ENCODE assay signal across 10 cellular contexts in genomic region chr4:1233641-1234277, GRCh38. TPM values are rescaled to one million over a fixed set of nuclear protein-coding genes. Genes with fewer than 3 reads are reported as not detected.
DNase-seq lines count a peak whose midpoint lies in the region; ATAC-seq and TF ChIP-seq lines count a peak whose summit lies in the region.
"Had no signal": no experiment of that assay in that cellular context is flagged by ENCODE, and none has a peak within 500 bp of the region (broad histone marks: within the 10 kb centered on the region; RNA-seq: fewer than 3 reads in every experiment).

No MANE protein-coding gene starts in this region.

- H3K27ac ChIP-seq in Panc1 (ENCODE audit: low read length), result no peak overlapping the region
- peak overlapping the region; percentile 83 for H3K27ac ChIP-seq in ectodermal cell (ENCODE audit: insufficient read depth, low read depth, low read length, poor library complexity, severe bottlenecking)
- H3K27ac ChIP-seq in liver (ENCODE audit: low read depth in 1 of 2, low read length in 2 of 2), result peak overlapping the region; percentile 25 to 40
- peak overlapping the region in 1 of 2 donors; percentile 57 for H3K27ac ChIP-seq in testis

- in situ Hi-C loops in Panc1 (cut with HindIII; ENCODE audit: low pct_unique_long_range_greater_than_20kb, low sequenced_read_pairs), result no loop called here

- H3K4me3 ChIP-seq in Panc1 (ENCODE audit: low read depth in 2 of 2, low read length in 2 of 2), result no peak overlapping the region
- no peak overlapping the region for H3K4me3 ChIP-seq in ectodermal cell (ENCODE audit: insufficient read depth, low read depth, low read length)
- no peak overlapping the region for H3K4me3 ChIP-seq in liver (ENCODE audit: low read depth in 1 of 3, low read length in 3 of 3)
- no peak overlapping the region for H3K4me3 ChIP-seq in testis
- H3K4me3 ChIP-seq: HAP-1 had no signal

- H3K9ac ChIP-seq in liver (ENCODE audit: low read depth in 1 of 2, low read length in 2 of 2), result no peak overlapping the region

- TF ChIP-seq RAD21 in liver (IDR thresholded peaks at IDR 0.05), result peak in 1 of 2 donors; percentile 65

- TF ChIP-seq CTCF in Panc1 (IDR thresholded peaks at IDR 0.05), result no peak
- TF ChIP-seq CTCF in liver (IDR thresholded peaks at IDR 0.05; ENCODE audit: low read depth, low read length, missing input control), result no peak
- peak; percentile 33 to 59 (median 48) for TF ChIP-seq CTCF in testis (IDR thresholded peaks at IDR 0.05)

- H3K27me3 ChIP-seq in Panc1 (ENCODE audit: control insufficient read depth, insufficient read depth, low read length), result no peaks in the 10 kb centered on the region
- no peaks in the 10 kb centered on the region for H3K27me3 ChIP-seq in ectodermal cell (ENCODE audit: control insufficient read depth, insufficient read depth, low read length, poor library complexity, severe bottlenecking)
- H3K27me3 ChIP-seq in liver (ENCODE audit: control insufficient read depth in 4 of 4, insufficient read depth in 4 of 4, low read length in 3 of 4), result no peaks in the 10 kb centered on the region
- no peaks in the 10 kb centered on the region for H3K27me3 ChIP-seq in testis

- ATAC-seq in Panc1 (peak; percentile 30; the same call in 1 of the 2 replicates), HG03342 (IDR thresholded peaks at IDR 0.05; ENCODE audit: unreplicated experiment) (no peak), GM19452 (IDR thresholded peaks at IDR 0.05; ENCODE audit: unreplicated experiment) (no peak)

- H3K9me3 ChIP-seq in Panc1 (ENCODE audit: control insufficient read depth, insufficient read depth, low read depth, low read length), result no peaks in the 10 kb centered on the region
- no peaks in the 10 kb centered on the region for H3K9me3 ChIP-seq in ectodermal cell (ENCODE audit: control insufficient read depth, low read length)
- H3K9me3 ChIP-seq in liver (ENCODE audit: control insufficient read depth in 4 of 4, low read length in 3 of 4), result no peaks in the 10 kb centered on the region
- H3K9me3 ChIP-seq in testis, result no peaks in the 10 kb centered on the region
- H3K9me3 ChIP-seq: HAP-1 had no signal

- 91 to 92% methylated on average over 29 of the region's 29 CpGs for WGBS in ectodermal cell, 2 experiments
- WGBS in liver, result 73% methylated on average over 29 of the region's 29 CpGs
- WGBS in testis, 2 donors, result 35 to 42% methylated on average over 18 to 29 of the region's 29 CpGs

- POLR2A ChIA-PET in Panc1 (lab: Charles Lee), result no interaction called here

- no peak for TF ChIP-seq POLR2A in testis (IDR thresholded peaks at IDR 0.05)

- H3K4me1 ChIP-seq in Panc1 (ENCODE audit: control insufficient read depth, insufficient read depth, low read length), result no peaks in the 10 kb centered on the region
- peaks cover 10% of the 10 kb centered on the region for H3K4me1 ChIP-seq in ectodermal cell (ENCODE audit: control insufficient read depth, insufficient read depth, low read length)
- H3K4me1 ChIP-seq in liver (ENCODE audit: control insufficient read depth in 4 of 4, insufficient read depth in 4 of 4, low read length in 3 of 4), result peaks cover 0 to 22% (median 3%) of the 10 kb centered on the region in 4 donors
- H3K4me1 ChIP-seq in testis, result peaks cover 36% of the 10 kb centered on the region
- H3K4me1 ChIP-seq: HAP-1 had no signal

- no TSS peak for BruUV-seq in Panc1 (replicated peaks; lab: Mats Ljungman, UMichigan)

- intact Hi-C loops in Panc1 (cut with micrococcal nuclease; ENCODE audit: unreplicated experiment), result no loop called here
- intact Hi-C loops in testis (cut with DNase I; ENCODE audit: low total_unique reads), result no loop called here

- DNase-seq in Panc1 (ENCODE audit: low read depth, low spot score) (no peak), testis (peak; percentile 82), AML-193 (lab: John Stamatoyannopoulos, UW) (no peak)
- no peak for DNase-seq in activated effector memory CD4-positive, alpha-beta T cell treated with anti-CD3 and anti-CD28 coated beads, Interleukin-2, amount 50 U/mL, for 16 hours
- DNase-seq: NCI-H774 had no signal

- no peaks in the 10 kb centered on the region for H3K36me3 ChIP-seq in Panc1 (ENCODE audit: control insufficient read depth, insufficient read depth, low read length)
- peaks cover 44% of the 10 kb centered on the region for H3K36me3 ChIP-seq in ectodermal cell (ENCODE audit: control insufficient read depth, insufficient read depth, low read length)
- H3K36me3 ChIP-seq in liver (ENCODE audit: control insufficient read depth in 4 of 4, insufficient read depth in 3 of 4, low read depth in 1 of 4, low read length in 3 of 4), result peaks cover 17 to 58% (median 32%) of the 10 kb centered on the region in 4 donors
- no peaks in the 10 kb centered on the region for H3K36me3 ChIP-seq in testis (ENCODE audit: low read depth, missing control alignments)

- CTCF ChIA-PET in Panc1 (lab: Charles Lee), result no interaction called here

TF ChIP-seq in liver, 16 proteins besides CTCF, POLR2A, EP300 and RAD21:
- no peak for TF ChIP-seq HNF4A (conservative IDR thresholded peaks at IDR 0.05)
- TF ChIP-seq NR2F2 (IDR thresholded peaks at IDR 0.05), result peak; percentile 88

RNA-seq across cellular contexts. Expression of gene CTBP1, which starts 15.2 kb away (rescaled TPM):
- 157 TPM for total RNA-seq in Panc1 (2021; ENCODE audit: unreplicated experiment)
- polyA plus RNA-seq in Panc1 (2012; ENCODE audit: insufficient read length), result 337 TPM
- polyA plus RNA-seq in ectodermal cell (2013, experiment 1 of 4), result 213 TPM
- 214 TPM for polyA plus RNA-seq in ectodermal cell (2013, experiment 2 of 4)
- polyA plus RNA-seq in ectodermal cell (2013, experiment 3 of 4), result 160 TPM
- 178 TPM for polyA plus RNA-seq in ectodermal cell (2013, experiment 4 of 4)
- total RNA-seq in liver, result 100 to 1,000 TPM in 1 of 2 donors, 10 to 100 TPM in 1; 88.7 to 156 TPM
- polyA plus RNA-seq in liver, result 10 to 100 TPM; 27.5 to 70.4 TPM
- 100 to 1,000 TPM; 240 to 245 TPM for total RNA-seq in testis
- polyA plus RNA-seq in testis (ENCODE audit: insufficient read depth, low read depth, low replicate concordance), result 72.6 TPM

RNA-seq across cellular contexts. Expression of gene MAEA, which starts 55.9 kb away (rescaled TPM):
- total RNA-seq in Panc1 (2021; ENCODE audit: unreplicated experiment) (62.3 TPM), liver (10 to 100 TPM; 28.7 to 33.9 TPM), testis (100 to 1,000 TPM in 1 of 2 donors, 10 to 100 TPM in 1; 94.2 to 129 TPM)
- polyA plus RNA-seq in Panc1 (2012; ENCODE audit: insufficient read length), result 99.0 TPM
- polyA plus RNA-seq in ectodermal cell (2013, experiment 1 of 4), result 82.1 TPM
- 90.5 TPM for polyA plus RNA-seq in ectodermal cell (2013, experiment 2 of 4)
- 78.4 TPM for polyA plus RNA-seq in ectodermal cell (2013, experiment 3 of 4)
- polyA plus RNA-seq in ectodermal cell (2013, experiment 4 of 4), result 82.4 TPM
- polyA plus RNA-seq in liver (10 to 100 TPM; 20.9 to 30.9 TPM), testis (ENCODE audit: insufficient read depth, low read depth, low replicate concordance) (71.2 TPM)

Comparison
In these comparisons a context has a peak if more than half of its experiments do, and no peak if none do; other contexts are left out.
1. CTCF ChIP-seq: peak in testis (3 of 3); none in Panc1 (single experiment) and liver (single experiment).